19 cellular contexts compared by ENCODE assay signal in the genomic region with DNA sequence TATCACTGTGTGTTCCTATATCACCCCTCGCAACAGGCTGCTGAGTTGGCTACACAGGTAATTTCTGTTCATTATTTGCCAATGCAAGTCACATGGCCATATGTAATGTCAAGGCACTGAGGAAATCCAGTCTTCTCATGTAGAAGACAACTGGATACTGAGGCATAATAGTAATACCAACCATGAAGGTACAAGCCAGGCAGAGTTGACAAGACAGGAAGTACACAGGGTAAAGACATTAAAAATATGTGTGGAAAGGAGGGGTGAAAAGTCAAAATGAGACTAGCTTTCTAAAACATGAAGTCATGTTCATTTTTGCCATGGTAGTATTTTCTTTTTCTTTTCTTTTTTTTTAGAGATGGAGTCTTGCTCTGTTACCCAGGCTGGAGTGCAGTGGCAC. TPM values are rescaled to one million over a fixed set of nuclear protein-coding genes. Genes with fewer than 3 reads are reported as not detected.
A peak's percentile ranks its signal among the peaks of the same experiment; 100 is the strongest.
DNase-seq lines count a peak whose midpoint lies in the region; ATAC-seq and FAIRE-seq lines count a peak whose summit lies in the region.
"Had no signal": no experiment of that assay in that cellular context is flagged by ENCODE, and none has a peak within 500 bp of the region (broad histone marks: within the 10 kb centered on the region; RNA-seq: fewer than 3 reads in every experiment).

No MANE protein-coding gene starts in this region.

- no peaks in the 10 kb centered on the region for H3K27me3 Mint-ChIP-seq in activated naive CD4-positive, alpha-beta T cell treated with anti-CD3 and anti-CD28 coated beads for 36 hours (ENCODE audit: low read depth)
- no peaks in the 10 kb centered on the region for H3K27me3 Mint-ChIP-seq in activated naive CD4-positive, alpha-beta T cell treated with anti-CD3 and anti-CD28 coated beads, Interleukin-2, amount 10 ng/mL, durations not matched to agents 7 days and 5 days
- no peaks in the 10 kb centered on the region for H3K27me3 Mint-ChIP-seq in central memory CD8-positive, alpha-beta T cell

- no peak for DNase-seq in activated naive CD4-positive, alpha-beta T cell treated with anti-CD3 and anti-CD28 coated beads for 36 hours
- DNase-seq in activated naive CD4-positive, alpha-beta T cell treated with anti-CD3 and anti-CD28 coated beads, Interleukin-2, amount 10 ng/mL, durations not matched to agents 7 days and 5 days, result no peak
- DNase-seq in GM19239 (ENCODE audit: insufficient read length, low spot score) (no peak), Kasumi-1 (lab: John Stamatoyannopoulos, UW) (no peak), hypothalamus (lab: John Stamatoyannopoulos, UW) (no peak)
- no peak for DNase-seq in central memory CD8-positive, alpha-beta T cell (ENCODE audit: low spot score in 2 of 2)
- DNase-seq in stimulated activated effector memory CD8-positive, alpha-beta T cell treated with anti-CD3 and anti-CD28 coated beads, Interleukin-12 subunit alpha, Interleukin-12 subunit beta, amount 100 ng/mL, for 72 hours (ENCODE audit: low spot score in 2 of 2), result no peak
- DNase-seq: DMS79, H7, IMR-90, NCI-H1417 treated with DMSO at 0.1 percent for 48 hours, NCI-H187 treated with DMSO at 0.1 percent for 48 hours, NCI-H345, NCI-H524 treated with DMSO at 0.1 percent for 48 hours, PC-3, RPMI8226, SHP77 treated with DMSO at 0.1 percent for 48 hours had no signal

- CTCF ChIA-PET in activated naive CD4-positive, alpha-beta T cell treated with anti-CD3 and anti-CD28 coated beads for 36 hours (lab: Charles Lee), result interaction anchor here (0.7 to 1.2 kb wide), 2 partner anchors 17 to 131 kb away, joined by 5 read pairs; a partner anchor contains a TSS
- CTCF ChIA-PET in activated naive CD4-positive, alpha-beta T cell treated with anti-CD3 and anti-CD28 coated beads, Interleukin-2, amount 10 ng/mL, durations not matched to agents 7 days and 5 days (lab: Charles Lee), result interaction anchor here (2.3 to 3.3 kb wide), 2 partner anchors 10 to 55 kb away, joined by 13 to 33 read pairs; a partner anchor contains a TSS

- FAIRE-seq in GM19239 (lab: Jason Lieb, UNC), result peak; percentile 18
- FAIRE-seq: GM12892, HTR-8/SVneo had no signal

- intact Hi-C loops in activated naive CD4-positive, alpha-beta T cell treated with anti-CD3 and anti-CD28 coated beads for 36 hours (cut with micrococcal nuclease), result loop anchor here (1.0 kb wide), 2 partner anchors 11 to 18 kb away; no protein-coding TSS in a partner anchor

- H3K27ac Mint-ChIP-seq in activated naive CD4-positive, alpha-beta T cell treated with anti-CD3 and anti-CD28 coated beads for 36 hours, result peak overlapping the region; percentile 68
- H3K27ac Mint-ChIP-seq in activated naive CD4-positive, alpha-beta T cell treated with anti-CD3 and anti-CD28 coated beads, Interleukin-2, amount 10 ng/mL, durations not matched to agents 7 days and 5 days, result no peak overlapping the region
- peak overlapping the region; percentile 43 for H3K27ac Mint-ChIP-seq in central memory CD8-positive, alpha-beta T cell (ENCODE audit: low read depth)
- peak overlapping the region; percentile 38 for H3K27ac Mint-ChIP-seq in stimulated activated effector memory CD8-positive, alpha-beta T cell treated with anti-CD3 and anti-CD28 coated beads, Interleukin-12 subunit alpha, Interleukin-12 subunit beta, amount 100 ng/mL, for 72 hours

- no peak overlapping the region for H3K4me3 Mint-ChIP-seq in activated naive CD4-positive, alpha-beta T cell treated with anti-CD3 and anti-CD28 coated beads for 36 hours
- H3K4me3 Mint-ChIP-seq in activated naive CD4-positive, alpha-beta T cell treated with anti-CD3 and anti-CD28 coated beads, Interleukin-2, amount 10 ng/mL, durations not matched to agents 7 days and 5 days, result no peak overlapping the region
- no peak overlapping the region for H3K4me3 Mint-ChIP-seq in central memory CD8-positive, alpha-beta T cell
- no peak overlapping the region for H3K4me3 Mint-ChIP-seq in stimulated activated effector memory CD8-positive, alpha-beta T cell treated with anti-CD3 and anti-CD28 coated beads, Interleukin-12 subunit alpha, Interleukin-12 subunit beta, amount 100 ng/mL, for 72 hours

- ATAC-seq in central memory CD8-positive, alpha-beta T cell (replicated peaks; ENCODE audit: extremely low read depth, poor library complexity, severe bottlenecking), result no peak
- peak; percentile 94 for ATAC-seq in stimulated activated effector memory CD8-positive, alpha-beta T cell treated with anti-CD3 and anti-CD28 coated beads, Interleukin-12 subunit alpha, Interleukin-12 subunit beta, amount 100 ng/mL, for 72 hours
- ATAC-seq: PC-3 had no signal

- peaks cover 8% of the 10 kb centered on the region for H3K4me1 Mint-ChIP-seq in activated naive CD4-positive, alpha-beta T cell treated with anti-CD3 and anti-CD28 coated beads for 36 hours (ENCODE audit: low read depth)
- peaks cover 12% of the 10 kb centered on the region for H3K4me1 Mint-ChIP-seq in activated naive CD4-positive, alpha-beta T cell treated with anti-CD3 and anti-CD28 coated beads, Interleukin-2, amount 10 ng/mL, durations not matched to agents 7 days and 5 days
- H3K4me1 Mint-ChIP-seq in central memory CD8-positive, alpha-beta T cell, result peaks cover 11% of the 10 kb centered on the region
- peaks cover 17% of the 10 kb centered on the region for H3K4me1 Mint-ChIP-seq in stimulated activated effector memory CD8-positive, alpha-beta T cell treated with anti-CD3 and anti-CD28 coated beads, Interleukin-12 subunit alpha, Interleukin-12 subunit beta, amount 100 ng/mL, for 72 hours

- H3K9me3 Mint-ChIP-seq in activated naive CD4-positive, alpha-beta T cell treated with anti-CD3 and anti-CD28 coated beads for 36 hours, result no peaks in the 10 kb centered on the region
- H3K9me3 Mint-ChIP-seq in activated naive CD4-positive, alpha-beta T cell treated with anti-CD3 and anti-CD28 coated beads, Interleukin-2, amount 10 ng/mL, durations not matched to agents 7 days and 5 days, result no peaks in the 10 kb centered on the region
- no peaks in the 10 kb centered on the region for H3K9me3 Mint-ChIP-seq in central memory CD8-positive, alpha-beta T cell
- H3K9me3 Mint-ChIP-seq in stimulated activated effector memory CD8-positive, alpha-beta T cell treated with anti-CD3 and anti-CD28 coated beads, Interleukin-12 subunit alpha, Interleukin-12 subunit beta, amount 100 ng/mL, for 72 hours, result no peaks in the 10 kb centered on the region

- H3K36me3 Mint-ChIP-seq in activated naive CD4-positive, alpha-beta T cell treated with anti-CD3 and anti-CD28 coated beads for 36 hours (ENCODE audit: low read depth), result peaks cover 4% of the 10 kb centered on the region
- peaks cover 42% of the 10 kb centered on the region for H3K36me3 Mint-ChIP-seq in activated naive CD4-positive, alpha-beta T cell treated with anti-CD3 and anti-CD28 coated beads, Interleukin-2, amount 10 ng/mL, durations not matched to agents 7 days and 5 days
- H3K36me3 Mint-ChIP-seq in central memory CD8-positive, alpha-beta T cell (ENCODE audit: insufficient read depth), result peaks cover 32% of the 10 kb centered on the region
- peaks cover 36% of the 10 kb centered on the region for H3K36me3 Mint-ChIP-seq in stimulated activated effector memory CD8-positive, alpha-beta T cell treated with anti-CD3 and anti-CD28 coated beads, Interleukin-12 subunit alpha, Interleukin-12 subunit beta, amount 100 ng/mL, for 72 hours

RNA-seq across cellular contexts. Expression of a gene that starts 17.5 kb away (rescaled TPM):
- total RNA-seq in activated naive CD4-positive, alpha-beta T cell treated with anti-CD3 and anti-CD28 coated beads for 36 hours, result 10 to 100 TPM; 75.4 to 85.5 TPM

RNA-seq across cellular contexts. Expression of a gene that starts 55.6 kb away (rescaled TPM):
- 10 to 100 TPM; 11.4 to 12.0 TPM for total RNA-seq in activated naive CD4-positive, alpha-beta T cell treated with anti-CD3 and anti-CD28 coated beads for 36 hours
